In the genomic region with DNA sequence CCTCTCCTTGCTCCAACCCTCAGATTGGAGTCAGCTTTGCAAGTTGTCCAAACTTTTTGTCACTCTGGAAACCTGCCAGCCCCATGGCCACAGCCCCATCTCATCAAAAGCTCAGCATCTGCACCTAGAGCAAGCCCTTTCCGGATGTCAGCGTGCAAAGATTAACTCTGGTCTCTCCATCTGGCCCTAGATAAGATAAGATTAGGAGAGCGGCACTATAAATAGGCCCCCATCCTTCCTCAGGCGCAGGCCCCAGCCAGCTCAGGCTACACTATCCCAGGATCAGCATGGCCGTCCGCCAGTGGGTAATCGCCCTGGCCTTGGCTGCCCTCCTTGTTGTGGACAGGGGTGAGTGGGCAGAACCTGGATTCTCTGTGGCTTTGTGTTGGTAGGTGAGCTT, we compare ENCODE assay signal across 1 cellular context.
TF ChIP-seq lines count a peak whose summit lies in the region.

A gene with protein sequence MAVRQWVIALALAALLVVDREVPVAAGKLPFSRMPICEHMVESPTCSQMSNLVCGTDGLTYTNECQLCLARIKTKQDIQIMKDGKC (plus strand): TSS at position 246 of the 400 bp plus-strand sequence. CDS start 42 bp downstream, at position 288.

TF ChIP-seq in K562, 482 proteins besides CTCF, POLR2A, EP300 and RAD21 (continues in another document):
- TF ChIP-seq TRIM28 (IDR thresholded peaks at IDR 0.05) (no peak), ZNF77 (CRISPR knock-in tag; IDR thresholded peaks at IDR 0.05) (no peak), MCM7 (IDR thresholded peaks at IDR 0.05) (no peak), ZNF695 (CRISPR knock-in tag; IDR thresholded peaks at IDR 0.05) (no peak), NCOA6 (IDR thresholded peaks at IDR 0.05) (no peak), KHSRP (IDR thresholded peaks at IDR 0.05) (peak; percentile 60; the same call in 1 of the 2 replicates), KLF16 (IDR thresholded peaks at IDR 0.05) (peak; percentile 98), NCOR1 (IDR thresholded peaks at IDR 0.05) (peak; percentile 92), FUS (optimal IDR thresholded peaks at IDR 0.05; ENCODE audit: low read depth, low read length) (no peak), MTF1 (CRISPR knock-in tag; IDR thresholded peaks at IDR 0.05; ENCODE audit: borderline replicate concordance) (no peak), FOXK2 (conservative IDR thresholded peaks at IDR 0.05 in 1 of 2, IDR thresholded peaks at IDR 0.05 in 1 of 2; ENCODE audit: low read depth in 2 of 2) (peak in 1 of 2 experiments; percentile 36; a peak in 1 of 4 replicates), LEF1 (IDR thresholded peaks at IDR 0.05) (peak; percentile 88), NR4A1 (CRISPR knock-in tag; IDR thresholded peaks at IDR 0.05) (no peak), NR4A1 (tag; IDR thresholded peaks at IDR 0.05) (peak; percentile 84), ZEB2 (IDR thresholded peaks at IDR 0.05) (peak; percentile 87), FOS (IDR thresholded peaks at IDR 0.05; ENCODE audit: extremely low read depth, insufficient read length) (no peak), SMAD3 (CRISPR knock-in tag; conservative IDR thresholded peaks at IDR 0.05) (peak; percentile 82), SMAD2 (IDR thresholded peaks at IDR 0.05; ENCODE audit: low read depth, low read length) (no peak), LCOR (CRISPR knock-in tag; IDR thresholded peaks at IDR 0.05) (no peak), POLR2AphosphoS2 (IDR thresholded peaks at IDR 0.05; ENCODE audit: low read length) (no peak), ZFP36 (IDR thresholded peaks at IDR 0.05; ENCODE audit: low read depth, low read length, partially characterized antibody) (no peak), HNRNPUL1 (IDR thresholded peaks at IDR 0.05; ENCODE audit: low read length) (no peak), C11orf30 (IDR thresholded peaks at IDR 0.05; ENCODE audit: low read depth) (no peak), HDAC6 (IDR thresholded peaks at IDR 0.05; ENCODE audit: low read depth, low read length) (no peak), RBM22 (IDR thresholded peaks at IDR 0.05; ENCODE audit: low read depth, low read length, poor library complexity, severe bottlenecking) (no peak), MIER1 (IDR thresholded peaks at IDR 0.05; ENCODE audit: low read depth) (no peak), NFE2L1 (tag; IDR thresholded peaks at IDR 0.05; ENCODE audit: borderline replicate concordance, low read depth) (no peak), ZBTB17 (CRISPR knock-in tag; IDR thresholded peaks at IDR 0.05) (peak; percentile 24; the same call in 1 of the 2 replicates), MYBL2 (IDR thresholded peaks at IDR 0.05; ENCODE audit: low read depth) (no peak), MYBL2 (CRISPR knock-in tag; IDR thresholded peaks at IDR 0.05; ENCODE audit: borderline replicate concordance) (no peak), SMAD1 (IDR thresholded peaks at IDR 0.05; ENCODE audit: low read depth, low read length, partially characterized antibody) (peak; percentile 74), PYGO2 (tag; IDR thresholded peaks at IDR 0.05) (peak; percentile 58), NCOA2 (IDR thresholded peaks at IDR 0.05; ENCODE audit: partially characterized antibody in 2 of 2) (peak in 1 of 2 experiments; percentile 19), ZNF583 (CRISPR knock-in tag; IDR thresholded peaks at IDR 0.05) (no peak), PML (IDR thresholded peaks at IDR 0.05; ENCODE audit: low read length) (peak; percentile 95), ZNF274 (IDR thresholded peaks at IDR 0.05; ENCODE audit: borderline replicate concordance, low read depth, low read length) (no peak), TBL1XR1 (IDR thresholded peaks at IDR 0.05; ENCODE audit: low read length in 2 of 2) (peak; percentile 19 to 93; a peak in 2 of 4 replicates)
- TF ChIP-seq, protein P1, sequence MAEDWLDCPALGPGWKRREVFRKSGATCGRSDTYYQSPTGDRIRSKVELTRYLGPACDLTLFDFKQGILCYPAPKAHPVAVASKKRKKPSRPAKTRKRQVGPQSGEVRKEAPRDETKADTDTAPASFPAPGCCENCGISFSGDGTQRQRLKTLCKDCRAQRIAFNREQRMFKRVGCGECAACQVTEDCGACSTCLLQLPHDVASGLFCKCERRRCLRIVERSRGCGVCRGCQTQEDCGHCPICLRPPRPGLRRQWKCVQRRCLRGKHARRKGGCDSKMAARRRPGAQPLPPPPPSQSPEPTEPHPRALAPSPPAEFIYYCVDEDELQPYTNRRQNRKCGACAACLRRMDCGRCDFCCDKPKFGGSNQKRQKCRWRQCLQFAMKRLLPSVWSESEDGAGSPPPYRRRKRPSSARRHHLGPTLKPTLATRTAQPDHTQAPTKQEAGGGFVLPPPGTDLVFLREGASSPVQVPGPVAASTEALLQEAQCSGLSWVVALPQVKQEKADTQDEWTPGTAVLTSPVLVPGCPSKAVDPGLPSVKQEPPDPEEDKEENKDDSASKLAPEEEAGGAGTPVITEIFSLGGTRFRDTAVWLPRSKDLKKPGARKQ (CRISPR knock-in tag; IDR thresholded peaks at IDR 0.05), result no peak
- TF ChIP-seq, protein P2, sequence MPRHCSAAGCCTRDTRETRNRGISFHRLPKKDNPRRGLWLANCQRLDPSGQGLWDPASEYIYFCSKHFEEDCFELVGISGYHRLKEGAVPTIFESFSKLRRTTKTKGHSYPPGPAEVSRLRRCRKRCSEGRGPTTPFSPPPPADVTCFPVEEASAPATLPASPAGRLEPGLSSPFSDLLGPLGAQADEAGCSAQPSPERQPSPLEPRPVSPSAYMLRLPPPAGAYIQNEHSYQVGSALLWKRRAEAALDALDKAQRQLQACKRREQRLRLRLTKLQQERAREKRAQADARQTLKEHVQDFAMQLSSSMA (CRISPR knock-in tag; IDR thresholded peaks at IDR 0.05), result no peak
- TF ChIP-seq, protein P3, sequence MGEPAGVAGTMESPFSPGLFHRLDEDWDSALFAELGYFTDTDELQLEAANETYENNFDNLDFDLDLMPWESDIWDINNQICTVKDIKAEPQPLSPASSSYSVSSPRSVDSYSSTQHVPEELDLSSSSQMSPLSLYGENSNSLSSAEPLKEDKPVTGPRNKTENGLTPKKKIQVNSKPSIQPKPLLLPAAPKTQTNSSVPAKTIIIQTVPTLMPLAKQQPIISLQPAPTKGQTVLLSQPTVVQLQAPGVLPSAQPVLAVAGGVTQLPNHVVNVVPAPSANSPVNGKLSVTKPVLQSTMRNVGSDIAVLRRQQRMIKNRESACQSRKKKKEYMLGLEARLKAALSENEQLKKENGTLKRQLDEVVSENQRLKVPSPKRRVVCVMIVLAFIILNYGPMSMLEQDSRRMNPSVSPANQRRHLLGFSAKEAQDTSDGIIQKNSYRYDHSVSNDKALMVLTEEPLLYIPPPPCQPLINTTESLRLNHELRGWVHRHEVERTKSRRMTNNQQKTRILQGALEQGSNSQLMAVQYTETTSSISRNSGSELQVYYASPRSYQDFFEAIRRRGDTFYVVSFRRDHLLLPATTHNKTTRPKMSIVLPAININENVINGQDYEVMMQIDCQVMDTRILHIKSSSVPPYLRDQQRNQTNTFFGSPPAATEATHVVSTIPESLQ (CRISPR knock-in tag; IDR thresholded peaks at IDR 0.05), result no peak
- TF ChIP-seq, protein P4, sequence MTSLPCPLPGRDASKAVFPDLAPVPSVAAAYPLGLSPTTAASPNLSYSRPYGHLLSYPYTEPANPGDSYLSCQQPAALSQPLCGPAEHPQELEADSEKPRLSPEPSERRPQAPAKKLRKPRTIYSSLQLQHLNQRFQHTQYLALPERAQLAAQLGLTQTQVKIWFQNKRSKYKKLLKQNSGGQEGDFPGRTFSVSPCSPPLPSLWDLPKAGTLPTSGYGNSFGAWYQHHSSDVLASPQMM (CRISPR knock-in tag; IDR thresholded peaks at IDR 0.05), result no peak
- TF ChIP-seq, protein P5, sequence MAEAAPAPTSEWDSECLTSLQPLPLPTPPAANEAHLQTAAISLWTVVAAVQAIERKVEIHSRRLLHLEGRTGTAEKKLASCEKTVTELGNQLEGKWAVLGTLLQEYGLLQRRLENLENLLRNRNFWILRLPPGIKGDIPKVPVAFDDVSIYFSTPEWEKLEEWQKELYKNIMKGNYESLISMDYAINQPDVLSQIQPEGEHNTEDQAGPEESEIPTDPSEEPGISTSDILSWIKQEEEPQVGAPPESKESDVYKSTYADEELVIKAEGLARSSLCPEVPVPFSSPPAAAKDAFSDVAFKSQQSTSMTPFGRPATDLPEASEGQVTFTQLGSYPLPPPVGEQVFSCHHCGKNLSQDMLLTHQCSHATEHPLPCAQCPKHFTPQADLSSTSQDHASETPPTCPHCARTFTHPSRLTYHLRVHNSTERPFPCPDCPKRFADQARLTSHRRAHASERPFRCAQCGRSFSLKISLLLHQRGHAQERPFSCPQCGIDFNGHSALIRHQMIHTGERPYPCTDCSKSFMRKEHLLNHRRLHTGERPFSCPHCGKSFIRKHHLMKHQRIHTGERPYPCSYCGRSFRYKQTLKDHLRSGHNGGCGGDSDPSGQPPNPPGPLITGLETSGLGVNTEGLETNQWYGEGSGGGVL (CRISPR knock-in tag; IDR thresholded peaks at IDR 0.05), result no peak
- TF ChIP-seq, protein P6, sequence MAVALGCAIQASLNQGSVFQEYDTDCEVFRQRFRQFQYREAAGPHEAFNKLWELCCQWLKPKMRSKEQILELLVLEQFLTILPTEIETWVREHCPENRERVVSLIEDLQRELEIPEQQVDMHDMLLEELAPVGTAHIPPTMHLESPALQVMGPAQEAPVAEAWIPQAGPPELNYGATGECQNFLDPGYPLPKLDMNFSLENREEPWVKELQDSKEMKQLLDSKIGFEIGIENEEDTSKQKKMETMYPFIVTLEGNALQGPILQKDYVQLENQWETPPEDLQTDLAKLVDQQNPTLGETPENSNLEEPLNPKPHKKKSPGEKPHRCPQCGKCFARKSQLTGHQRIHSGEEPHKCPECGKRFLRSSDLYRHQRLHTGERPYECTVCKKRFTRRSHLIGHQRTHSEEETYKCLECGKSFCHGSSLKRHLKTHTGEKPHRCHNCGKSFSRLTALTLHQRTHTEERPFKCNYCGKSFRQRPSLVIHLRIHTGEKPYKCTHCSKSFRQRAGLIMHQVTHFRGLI (CRISPR knock-in tag; IDR thresholded peaks at IDR 0.05), result peak; percentile 78
- TF ChIP-seq, protein P7, sequence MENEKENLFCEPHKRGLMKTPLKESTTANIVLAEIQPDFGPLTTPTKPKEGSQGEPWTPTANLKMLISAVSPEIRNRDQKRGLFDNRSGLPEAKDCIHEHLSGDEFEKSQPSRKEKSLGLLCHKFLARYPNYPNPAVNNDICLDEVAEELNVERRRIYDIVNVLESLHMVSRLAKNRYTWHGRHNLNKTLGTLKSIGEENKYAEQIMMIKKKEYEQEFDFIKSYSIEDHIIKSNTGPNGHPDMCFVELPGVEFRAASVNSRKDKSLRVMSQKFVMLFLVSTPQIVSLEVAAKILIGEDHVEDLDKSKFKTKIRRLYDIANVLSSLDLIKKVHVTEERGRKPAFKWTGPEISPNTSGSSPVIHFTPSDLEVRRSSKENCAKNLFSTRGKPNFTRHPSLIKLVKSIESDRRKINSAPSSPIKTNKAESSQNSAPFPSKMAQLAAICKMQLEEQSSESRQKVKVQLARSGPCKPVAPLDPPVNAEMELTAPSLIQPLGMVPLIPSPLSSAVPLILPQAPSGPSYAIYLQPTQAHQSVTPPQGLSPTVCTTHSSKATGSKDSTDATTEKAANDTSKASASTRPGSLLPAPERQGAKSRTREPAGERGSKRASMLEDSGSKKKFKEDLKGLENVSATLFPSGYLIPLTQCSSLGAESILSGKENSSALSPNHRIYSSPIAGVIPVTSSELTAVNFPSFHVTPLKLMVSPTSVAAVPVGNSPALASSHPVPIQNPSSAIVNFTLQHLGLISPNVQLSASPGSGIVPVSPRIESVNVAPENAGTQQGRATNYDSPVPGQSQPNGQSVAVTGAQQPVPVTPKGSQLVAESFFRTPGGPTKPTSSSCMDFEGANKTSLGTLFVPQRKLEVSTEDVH (IDR thresholded peaks at IDR 0.05; ENCODE audit: low read depth, partially characterized antibody), result peak; percentile 24
- TF ChIP-seq, protein P8, sequence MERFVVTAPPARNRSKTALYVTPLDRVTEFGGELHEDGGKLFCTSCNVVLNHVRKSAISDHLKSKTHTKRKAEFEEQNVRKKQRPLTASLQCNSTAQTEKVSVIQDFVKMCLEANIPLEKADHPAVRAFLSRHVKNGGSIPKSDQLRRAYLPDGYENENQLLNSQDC (CRISPR knock-in tag; IDR thresholded peaks at IDR 0.05), result no peak
- TF ChIP-seq, protein P9, sequence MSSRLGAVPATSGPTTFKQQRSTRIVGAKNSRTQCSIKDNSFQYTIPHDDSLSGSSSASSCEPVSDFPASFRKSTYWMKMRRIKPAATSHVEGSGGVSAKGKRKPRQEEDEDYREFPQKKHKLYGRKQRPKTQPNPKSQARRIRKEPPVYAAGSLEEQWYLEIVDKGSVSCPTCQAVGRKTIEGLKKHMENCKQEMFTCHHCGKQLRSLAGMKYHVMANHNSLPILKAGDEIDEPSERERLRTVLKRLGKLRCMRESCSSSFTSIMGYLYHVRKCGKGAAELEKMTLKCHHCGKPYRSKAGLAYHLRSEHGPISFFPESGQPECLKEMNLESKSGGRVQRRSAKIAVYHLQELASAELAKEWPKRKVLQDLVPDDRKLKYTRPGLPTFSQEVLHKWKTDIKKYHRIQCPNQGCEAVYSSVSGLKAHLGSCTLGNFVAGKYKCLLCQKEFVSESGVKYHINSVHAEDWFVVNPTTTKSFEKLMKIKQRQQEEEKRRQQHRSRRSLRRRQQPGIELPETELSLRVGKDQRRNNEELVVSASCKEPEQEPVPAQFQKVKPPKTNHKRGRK (tag; IDR thresholded peaks at IDR 0.05), result no peak
- TF ChIP-seq, protein P10, sequence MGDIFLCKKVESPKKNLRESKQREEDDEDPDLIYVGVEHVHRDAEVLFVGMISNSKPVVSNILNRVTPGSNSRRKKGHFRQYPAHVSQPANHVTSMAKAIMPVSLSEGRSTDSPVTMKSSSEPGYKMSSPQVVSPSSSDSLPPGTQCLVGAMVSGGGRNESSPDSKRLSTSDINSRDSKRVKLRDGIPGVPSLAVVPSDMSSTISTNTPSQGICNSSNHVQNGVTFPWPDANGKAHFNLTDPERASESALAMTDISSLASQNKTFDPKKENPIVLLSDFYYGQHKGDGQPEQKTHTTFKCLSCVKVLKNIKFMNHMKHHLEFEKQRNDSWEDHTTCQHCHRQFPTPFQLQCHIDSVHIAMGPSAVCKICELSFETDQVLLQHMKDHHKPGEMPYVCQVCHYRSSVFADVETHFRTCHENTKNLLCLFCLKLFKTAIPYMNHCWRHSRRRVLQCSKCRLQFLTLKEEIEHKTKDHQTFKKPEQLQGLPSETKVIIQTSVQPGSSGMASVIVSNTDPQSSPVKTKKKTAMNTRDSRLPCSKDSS (IDR thresholded peaks at IDR 0.05; ENCODE audit: low read depth, partially characterized antibody), result no peak
- TF ChIP-seq, protein P11, sequence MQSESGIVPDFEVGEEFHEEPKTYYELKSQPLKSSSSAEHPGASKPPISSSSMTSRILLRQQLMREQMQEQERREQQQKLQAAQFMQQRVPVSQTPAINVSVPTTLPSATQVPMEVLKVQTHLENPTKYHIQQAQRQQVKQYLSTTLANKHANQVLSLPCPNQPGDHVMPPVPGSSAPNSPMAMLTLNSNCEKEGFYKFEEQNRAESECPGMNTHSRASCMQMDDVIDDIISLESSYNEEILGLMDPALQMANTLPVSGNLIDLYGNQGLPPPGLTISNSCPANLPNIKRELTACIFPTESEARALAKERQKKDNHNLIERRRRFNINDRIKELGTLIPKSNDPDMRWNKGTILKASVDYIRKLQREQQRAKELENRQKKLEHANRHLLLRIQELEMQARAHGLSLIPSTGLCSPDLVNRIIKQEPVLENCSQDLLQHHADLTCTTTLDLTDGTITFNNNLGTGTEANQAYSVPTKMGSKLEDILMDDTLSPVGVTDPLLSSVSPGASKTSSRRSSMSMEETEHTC (IDR thresholded peaks at IDR 0.05), result peak; percentile 32; the same call in 1 of the 2 replicates
